Comparison of ENCODE assay signal across 29 cellular contexts in the genomic region with DNA sequence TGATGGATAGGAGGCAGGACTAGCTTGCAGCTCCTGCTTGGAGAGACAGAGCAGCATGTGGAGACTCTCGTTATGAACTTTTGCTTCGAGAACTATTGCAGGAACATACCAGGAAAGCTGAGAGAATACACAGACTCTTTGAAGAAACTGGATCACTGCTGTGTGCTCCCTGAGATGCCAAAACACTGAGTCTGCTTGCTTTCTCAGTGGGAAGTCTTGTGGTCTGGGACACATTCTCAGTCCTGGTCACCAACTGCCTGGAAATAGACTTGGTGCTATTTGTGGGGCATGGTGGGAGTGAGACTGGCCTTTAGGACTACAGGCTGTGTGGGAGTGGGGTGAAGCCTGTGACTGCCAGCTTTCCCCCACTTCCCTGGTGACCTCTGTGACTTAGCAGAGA.
"Had no signal": no experiment of that assay in that cellular context is flagged by ENCODE, and none has a peak within 500 bp of the region (broad histone marks: within the 10 kb centered on the region; RNA-seq: fewer than 3 reads in every experiment).

No MANE protein-coding gene starts in this region.

- FAIRE-seq: endometrium, islet of Langerhans, pancreas had no signal

- H3K4me2 ChIP-seq: neural progenitor cell had no signal

- ATAC-seq: effector memory CD8-positive, alpha-beta T cell; heart right ventricle; left cardiac atrium; left lung; mucosa of descending colon; naive thymus-derived CD4-positive, alpha-beta T cell; pancreas; right lobe of liver; stimulated activated memory B cell treated with anti-CD40 and anti-IgM and Interleukin-4, amounts not matched to agents 10 μg/mL and 1 μg/mL and 100 μg/mL, for 72 hours; stimulated activated naive CD8-positive, alpha-beta T cell treated with anti-CD3 and anti-CD28 coated beads, Interleukin-15, Interleukin-2, amounts not matched to agents 100 U/mL and 50 U/mL, for 24 hours had no signal

- H3K4me1 ChIP-seq: esophagus squamous epithelium, heart right ventricle, left lung, neural progenitor cell, pancreas, right lobe of liver, spleen, testis, tibial artery, upper lobe of left lung, uterus had no signal

- H3K4me3 ChIP-seq: esophagus squamous epithelium, heart right ventricle, left lung, mucosa of descending colon, neural progenitor cell, pancreas, right lobe of liver, spleen, testis, tibial artery, upper lobe of left lung, uterus had no signal

- DNase-seq: cortex of kidney; effector memory CD8-positive, alpha-beta T cell; erythroblast; esophagus squamous epithelium; foreskin melanocyte; glutamatergic neuron; heart right ventricle; hippocampal formation; left cardiac atrium; left lung; mesenchymal stem cell; mucosa of descending colon; naive thymus-derived CD4-positive, alpha-beta T cell; occipital lobe; pancreas; retina; right lobe of liver; spleen; stimulated activated CD4-positive, alpha-beta T cell treated with anti-CD3 and anti-CD28 coated beads, Interleukin-4, amount 100 ng/mL, for 4 hours; stimulated activated naive CD8-positive, alpha-beta T cell treated with anti-CD3 and anti-CD28 coated beads, Interleukin-15, Interleukin-2, amounts not matched to agents 100 U/mL and 50 U/mL, for 24 hours; substantia nigra; testis; tibial artery; upper lobe of left lung; uterus had no signal

- H3K36me3 ChIP-seq: esophagus squamous epithelium, heart right ventricle, left lung, neural progenitor cell, pancreas, right lobe of liver, spleen, tibial artery, upper lobe of left lung, uterus had no signal

- H3K9ac ChIP-seq: neural progenitor cell had no signal

- H3K9me3 ChIP-seq: pancreas, testis, uterus had no signal

- H3K27me3 ChIP-seq: left lung, neural progenitor cell, pancreas, right lobe of liver, spleen, testis, tibial artery, upper lobe of left lung, uterus had no signal

- H2AFZ ChIP-seq: neural progenitor cell had no signal

- H3K27ac ChIP-seq: esophagus squamous epithelium, heart right ventricle, left lung, neural progenitor cell, pancreas, right lobe of liver, spleen, testis, tibial artery, upper lobe of left lung, uterus had no signal
